23 cellular contexts compared by ENCODE assay signal in genomic region chr10:11789294-11789693, GRCh38. TPM values are rescaled to one million over a fixed set of nuclear protein-coding genes. Genes with fewer than 3 reads are reported as not detected.
"Had no signal": no experiment of that assay in that cellular context is flagged by ENCODE, and none has a peak within 500 bp of the region (broad histone marks: within the 10 kb centered on the region; RNA-seq: fewer than 3 reads in every experiment).

No MANE protein-coding gene starts in this region.

- H3K4me3 ChIP-seq: body of pancreas, cardiac muscle cell, SJSA1 had no signal

- FAIRE-seq: RCC 7860 had no signal

- H3K4me1 ChIP-seq: body of pancreas had no signal

- H3K36me3 ChIP-seq: cardiac muscle cell, SJSA1 had no signal

- H3K27ac ChIP-seq: body of pancreas, cardiac muscle cell, SJSA1 had no signal

- DNase-seq: activated CD4-positive, alpha-beta T cell treated with anti-CD3 and anti-CD28 coated beads for 48 hours; activated CD4-positive, alpha-beta T cell treated with anti-CD3 and anti-CD28 coated beads, Interleukin-2, amount 50 U/mL, for 4 hours; activated CD4-positive, CD25-positive, alpha-beta regulatory T cell treated with anti-CD3 and anti-CD28 coated beads, Interleukin-2, amount 50 U/mL, for 72 hours; activated CD8-positive, alpha-beta T cell treated with anti-CD3 and anti-CD28 coated beads, Interleukin-2, amount 10 ng/mL, durations not matched to agents 7 days and 5 days; activated effector memory CD4-positive, alpha-beta T cell treated with anti-CD3 and anti-CD28 coated beads, Interleukin-2, amount 50 U/mL, for 16 hours; activated naive CD4-positive, alpha-beta T cell treated with anti-CD3 and anti-CD28 coated beads for 36 hours; activated naive CD8-positive, alpha-beta T cell treated with anti-CD3 and anti-CD28 coated beads, Interleukin-2, amount 10 ng/mL, durations not matched to agents 7 days and 5 days; activated T-cell treated with anti-CD3 and anti-CD28 coated beads, Interleukin-2, amount 50 U/mL, for 24 hours; body of pancreas; NCI-H1105 treated with DMSO at 0.1 percent for 48 hours; NCI-H146; NCI-H187 treated with DMSO at 0.1 percent for 48 hours; NCI-H2081 treated with DMSO at 0.1 percent for 48 hours; NCI-H446; NCI-H524 treated with DMSO at 0.1 percent for 48 hours; NCI-H82; PC-3; SHP77 had no signal

- H3K9me3 ChIP-seq: body of pancreas, SJSA1 had no signal

- ATAC-seq: activated CD8-positive, alpha-beta T cell treated with anti-CD3 and anti-CD28 coated beads, Interleukin-2, amount 10 ng/mL, durations not matched to agents 7 days and 5 days; body of pancreas; PC-3; SK-N-SH treated with all-trans-retinoic acid at 6 μM for 48 hours; WTC11 had no signal

RNA-seq across cellular contexts. Expression of gene ECHDC3, which starts 47.1 kb away (rescaled TPM):
- total RNA-seq: PC-3 had no signal
